In the genomic region with DNA sequence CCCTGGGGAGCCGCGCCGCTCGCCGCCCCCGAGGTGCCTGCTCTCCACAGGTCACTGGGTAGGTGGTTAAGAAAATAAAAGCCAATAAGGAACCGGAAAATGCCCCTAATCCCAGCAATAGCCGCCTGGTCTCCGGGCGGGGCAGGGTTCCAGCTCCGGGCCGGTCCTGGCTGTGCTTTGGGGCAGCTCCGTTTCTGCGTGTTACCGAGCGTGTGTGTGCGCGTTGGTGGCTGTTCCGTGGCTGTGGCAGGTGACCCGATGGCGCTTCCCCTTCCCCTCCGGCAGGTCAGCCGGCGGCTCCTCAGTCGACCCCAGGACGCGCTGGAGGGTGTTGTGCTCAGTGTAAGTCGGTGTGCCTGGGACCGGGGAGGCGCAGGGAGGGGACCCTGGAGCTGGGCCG, we compare ENCODE assay signal across 1 cellular context. TPM values are rescaled to one million over a fixed set of nuclear protein-coding genes. Genes with fewer than 3 reads are reported as not detected.
"Had no signal": no experiment of that assay in that cellular context is flagged by ENCODE, and none has a peak within 500 bp of the region (broad histone marks: within the 10 kb centered on the region; RNA-seq: fewer than 3 reads in every experiment).

No MANE protein-coding gene starts in this region.

RNA-seq across cellular contexts. Expression of a gene that starts 17.2 kb away (rescaled TPM):
- polyA plus RNA-seq: IgD-negative memory B cell had no signal
